In the genomic region with DNA sequence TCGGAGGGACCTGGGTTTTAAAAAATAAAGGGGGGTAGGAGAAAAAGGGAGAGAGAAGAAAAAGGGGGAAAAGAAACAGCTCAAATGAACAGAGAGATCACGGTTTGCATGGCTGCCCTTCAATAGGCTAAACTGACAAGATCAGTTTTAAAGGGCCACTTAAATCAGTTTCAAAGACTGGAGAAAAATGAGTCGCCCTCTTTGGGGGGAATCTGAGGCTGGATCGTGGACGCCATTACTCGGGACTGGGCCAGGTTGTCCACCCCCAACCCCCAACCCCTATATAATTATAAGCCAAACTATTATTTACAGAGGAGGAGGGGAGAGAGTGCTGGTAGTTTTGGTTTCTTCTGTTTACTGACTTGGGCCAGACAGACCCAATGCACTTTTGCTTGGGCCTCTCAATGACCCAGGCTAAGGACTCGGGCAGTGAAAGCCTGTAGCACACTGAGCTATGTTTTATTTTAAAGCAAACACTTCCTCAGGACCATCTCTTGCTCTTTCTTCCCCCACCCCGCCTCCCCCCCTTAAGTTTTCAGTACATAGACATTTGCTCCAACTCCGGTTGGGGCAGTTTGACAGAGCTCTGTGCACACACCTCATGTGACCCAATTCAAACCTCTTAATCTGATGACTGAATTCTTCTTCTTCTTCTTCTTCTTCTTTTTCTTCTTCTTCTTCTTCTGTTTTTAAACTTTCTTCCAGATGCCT, we compare ENCODE assay signal across 9 cellular contexts. TPM values are rescaled to one million over a fixed set of nuclear protein-coding genes. Genes with fewer than 3 reads are reported as not detected.
DNase-seq lines count a peak whose midpoint lies in the region; ATAC-seq and TF ChIP-seq lines count a peak whose summit lies in the region.
"Had no signal": no experiment of that assay in that cellular context is flagged by ENCODE, and none has a peak within 500 bp of the region (broad histone marks: within the 10 kb centered on the region; RNA-seq: fewer than 3 reads in every experiment).

No MANE protein-coding gene starts in this region.

- peak; percentile 42 for DNase-seq in ecto neural progenitor cell (ENCODE audit: low spot score)
- DNase-seq in stimulated activated CD4-positive, alpha-beta T cell treated with anti-CD3 and anti-CD28 coated beads, Interleukin-2, amount 100 ng/mL, for 48 hours = no peak
- DNase-seq in stimulated activated naive CD8-positive, alpha-beta T cell treated with anti-CD3 and anti-CD28 coated beads, Interleukin-15, Interleukin-2, amounts not matched to agents 100 U/mL and 50 U/mL, for 24 hours = no peak
- DNase-seq: NCI-H510A treated with DMSO at 0.1 percent for 48 hours had no signal

- H3K9me3 ChIP-seq in HUES64 (ENCODE audit: insufficient read depth, low read depth, low read length) (no peaks in the 10 kb centered on the region), muscle layer of colon (ENCODE audit: low read length) (no peaks in the 10 kb centered on the region)

- H3K36me3 ChIP-seq in HUES64 (ENCODE audit: insufficient read depth, low read length) (no peaks in the 10 kb centered on the region; the same call in 1 of the 2 replicates), muscle layer of colon (ENCODE audit: insufficient read depth, low read length) (peaks cover 34% of the 10 kb centered on the region)

- 1% methylated on average over 8 of the region's 9 CpGs for WGBS in HUES64

- H3K4me3 ChIP-seq in HUES64 (ENCODE audit: low read length) (peak overlapping the region; percentile 51), muscle layer of colon (ENCODE audit: low read depth in 1 of 2, low read length in 2 of 2) (peak overlapping the region; percentile 83 to 89)

- no peak for ATAC-seq in HG02642 (IDR thresholded peaks at IDR 0.05; ENCODE audit: poor library complexity, unreplicated experiment)
- no peak for ATAC-seq in GM18858 (IDR thresholded peaks at IDR 0.05; ENCODE audit: unreplicated experiment)
- ATAC-seq in stimulated activated naive CD8-positive, alpha-beta T cell treated with anti-CD3 and anti-CD28 coated beads, Interleukin-15, Interleukin-2, amounts not matched to agents 100 U/mL and 50 U/mL, for 24 hours = no peak

- H3K9ac ChIP-seq in HUES64 (ENCODE audit: low read depth, low read length) = no peak overlapping the region
- peak overlapping the region; percentile 92 for H3K9ac ChIP-seq in muscle layer of colon (ENCODE audit: low read length)

- H3K27ac ChIP-seq in 22Rv1 = 0 out of 2 replicates have a peak overlapping the region, but pooled peaks have one; percentile 9
- no peak overlapping the region for H3K27ac ChIP-seq in HUES64 (ENCODE audit: low read depth, low read length)
- H3K27ac ChIP-seq in muscle layer of colon (ENCODE audit: low read depth, low read length) = peak overlapping the region; percentile 90

- TF ChIP-seq CTCF in 22Rv1 (IDR thresholded peaks at IDR 0.05) = no peak

- H3K4me1 ChIP-seq in HUES64 (ENCODE audit: insufficient read depth, low read length) (peaks cover 64% of the 10 kb centered on the region), muscle layer of colon (ENCODE audit: insufficient read depth, low read length) (peaks cover 5% of the 10 kb centered on the region)

- H3K27me3 ChIP-seq in HUES64 (ENCODE audit: insufficient read depth, low read length) = peaks cover 93% of the 10 kb centered on the region
- H3K27me3 ChIP-seq in muscle layer of colon (ENCODE audit: control insufficient read depth in 1 of 2, insufficient read depth in 2 of 2, low read length in 2 of 2) = no peaks in the 10 kb centered on the region

RNA-seq across cellular contexts. Expression of a gene that starts 6.3 kb away (rescaled TPM):
- polyA plus RNA-seq in HUES64 (2013, experiment 1 of 2) = 5.0 TPM
- polyA plus RNA-seq in HUES64 (2013, experiment 2 of 2) = 8.1 TPM
